In the genomic region with DNA sequence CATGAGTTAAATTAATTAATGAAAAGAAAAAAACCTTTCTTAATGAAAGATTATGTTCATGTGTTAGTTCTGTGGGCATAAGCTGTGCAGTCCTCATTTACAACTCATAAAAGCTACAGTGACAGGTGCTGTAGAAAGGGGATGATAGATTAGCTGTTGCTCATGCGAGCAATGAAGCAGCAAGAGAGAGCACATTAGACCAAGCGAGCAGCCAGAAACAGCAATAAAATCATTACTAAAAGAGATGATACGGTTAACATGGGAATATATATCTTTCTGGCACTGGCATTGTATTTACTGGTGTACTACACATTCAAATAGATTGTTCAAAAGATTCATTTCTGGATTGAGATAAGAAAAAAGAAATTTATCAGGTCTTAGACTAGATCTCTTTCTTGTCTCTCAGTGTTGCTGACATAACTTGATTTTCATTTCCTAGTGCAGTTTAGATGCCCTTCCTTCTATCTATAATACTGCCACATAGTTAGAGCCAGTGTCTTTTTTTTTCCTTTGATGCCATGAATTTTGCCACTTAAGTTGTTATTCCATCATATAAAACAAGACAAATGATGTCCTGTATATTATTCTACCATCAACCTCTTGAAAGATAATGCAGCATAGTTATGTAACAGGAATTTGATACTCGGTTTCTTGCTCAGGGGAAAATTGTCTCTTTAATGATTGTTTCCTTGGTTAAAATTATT, we compare ENCODE assay signal across 12 cellular contexts.
DNase-seq lines count a peak whose midpoint lies in the region; ATAC-seq and TF ChIP-seq lines count a peak whose summit lies in the region.
"Had no signal": no experiment of that assay in that cellular context is flagged by ENCODE, and none has a peak within 500 bp of the region (broad histone marks: within the 10 kb centered on the region; RNA-seq: fewer than 3 reads in every experiment).

No MANE protein-coding gene starts in this region.

- DNase-seq in SK-N-SH (no peak), NCI-H526 treated with DMSO at 0.1 percent for 48 hours (lab: John Stamatoyannopoulos, UW) (peak; percentile 46), hepatocyte (ENCODE audit: low spot score) (no peak), inferior parietal cortex (ENCODE audit: extremely low spot score) (no peak)
- DNase-seq: left ventricle myocardium inferior, nucleus accumbens, OCI-M1, transverse colon had no signal

- H3K36me3 ChIP-seq in SK-N-SH (replicated peaks in 1 of 2; ENCODE audit: control insufficient read depth in 1 of 2, insufficient read depth in 2 of 2, low read length in 1 of 2): no peaks in the 10 kb centered on the region
- no peaks in the 10 kb centered on the region for H3K36me3 ChIP-seq in iPS-20b (ENCODE audit: insufficient read depth, low read depth, low read length)
- H3K36me3 ChIP-seq in hepatocyte (replicated peaks; ENCODE audit: insufficient read depth, low read depth): no peaks in the 10 kb centered on the region
- H3K36me3 ChIP-seq: left ventricle myocardium inferior, transverse colon had no signal

- WGBS in SK-N-SH (ENCODE audit: low lambda C conversion rate): 94% methylated on average over 4 of the region's 4 CpGs
- 68% methylated on average over 4 of the region's 4 CpGs for WGBS in hepatocyte (ENCODE audit: low lambda C conversion rate, missing lambda C conversion rate)

- no peaks in the 10 kb centered on the region for H3K27me3 ChIP-seq in SK-N-SH (ENCODE audit: insufficient read depth)
- H3K27me3 ChIP-seq in iPS-20b (ENCODE audit: insufficient read depth, low read length): no peaks in the 10 kb centered on the region
- H3K27me3 ChIP-seq in hepatocyte: no peaks in the 10 kb centered on the region
- H3K27me3 ChIP-seq: transverse colon had no signal

- H3K4me1 ChIP-seq in SK-N-SH (ENCODE audit: control insufficient read depth in 1 of 2, insufficient read depth in 2 of 2, low read depth in 1 of 2, low read length in 1 of 2): peaks cover 0 to 5% of the 10 kb centered on the region in 2 experiments; a peak in 2 of 4 replicates
- H3K4me1 ChIP-seq in iPS-20b (ENCODE audit: insufficient read depth, low read length): peaks cover 27% of the 10 kb centered on the region
- H3K4me1 ChIP-seq in hepatocyte (ENCODE audit: insufficient read depth): peaks cover 6% of the 10 kb centered on the region
- H3K4me1 ChIP-seq: left ventricle myocardium inferior, transverse colon had no signal

- H3K9me3 ChIP-seq in SK-N-SH (no peaks in the 10 kb centered on the region), iPS-20b (ENCODE audit: insufficient read depth, low read depth, low read length) (no peaks in the 10 kb centered on the region), hepatocyte (ENCODE audit: low read depth) (no peaks in the 10 kb centered on the region)
- H3K9me3 ChIP-seq: left ventricle myocardium inferior, transverse colon had no signal

- no peaks in the 10 kb centered on the region for H3F3A ChIP-seq in SK-N-SH (replicated peaks; ENCODE audit: insufficient read depth)

- ATAC-seq in SK-N-SH treated with all-trans-retinoic acid at 6 μM for 48 hours: 0 out of 3 replicates have a peak, but pooled peaks have one; percentile 21
- no peak for ATAC-seq in GM18858 (IDR thresholded peaks at IDR 0.05; ENCODE audit: unreplicated experiment)
- no peak for ATAC-seq in GM19328 (IDR thresholded peaks at IDR 0.05; ENCODE audit: unreplicated experiment)

- CTCF ChIA-PET in SK-N-SH (lab: Yijun Ruan, JAX): no interaction called here

- H3K9me2 ChIP-seq in SK-N-SH: no peaks in the 10 kb centered on the region
- H3K9me2 ChIP-seq in hepatocyte (replicated peaks; ENCODE audit: insufficient read depth): no peaks in the 10 kb centered on the region

- H3K4me2 ChIP-seq in SK-N-SH (no peak overlapping the region), hepatocyte (no peak overlapping the region)

- no peaks in the 10 kb centered on the region for H3K79me2 ChIP-seq in SK-N-SH (ENCODE audit: insufficient read depth)
- no peaks in the 10 kb centered on the region for H3K79me2 ChIP-seq in hepatocyte

- H4K20me1 ChIP-seq in SK-N-SH (ENCODE audit: insufficient read depth) (no peaks in the 10 kb centered on the region), hepatocyte (ENCODE audit: insufficient read depth, poor library complexity, severe bottlenecking) (no peaks in the 10 kb centered on the region)

- TF ChIP-seq CTCF in SK-N-SH (IDR thresholded peaks at IDR 0.05): no peak
- TF ChIP-seq CTCF in hepatocyte (IDR thresholded peaks at IDR 0.05; ENCODE audit: poor library complexity): no peak

- no peak for TF ChIP-seq RAD21 in SK-N-SH (IDR thresholded peaks at IDR 0.05; ENCODE audit: low read length)

- no peak overlapping the region for H2AFZ ChIP-seq in SK-N-SH (ENCODE audit: low read depth)
- H2AFZ ChIP-seq in hepatocyte: no peak overlapping the region

- POLR2A ChIA-PET in SK-N-SH (lab: Yijun Ruan, JAX): no interaction called here

- H3K9ac ChIP-seq in SK-N-SH (no peak overlapping the region), iPS-20b (ENCODE audit: low read depth, low read length) (no peak overlapping the region; the same call in 1 of the 2 replicates)

- TF ChIP-seq EP300 in SK-N-SH (IDR thresholded peaks at IDR 0.05; ENCODE audit: borderline replicate concordance in 1 of 2, low read depth in 1 of 2, low read length in 1 of 2): no peak

- H3K4me3 ChIP-seq in SK-N-SH (ENCODE audit: low read depth in 2 of 2, low read length in 1 of 2) (no peak overlapping the region), iPS-20b (ENCODE audit: low read length) (no peak overlapping the region), hepatocyte (no peak overlapping the region)
- H3K4me3 ChIP-seq: left ventricle myocardium inferior, transverse colon had no signal

- H3K27ac ChIP-seq in SK-N-SH (ENCODE audit: low read depth in 2 of 2, low read length in 1 of 2) (no peak overlapping the region; a peak in 1 of 4 replicates), iPS-20b (ENCODE audit: low read length) (peak overlapping the region; percentile 45), hepatocyte (no peak overlapping the region)
- H3K27ac ChIP-seq: left ventricle myocardium inferior, transverse colon had no signal

TF ChIP-seq in SK-N-SH treated with all-trans-retinoic acid at 6 μM for 48 hours, 23 proteins besides CTCF, POLR2A, EP300 and RAD21:
- TF ChIP-seq ISL1 (CRISPR knock-in tag; IDR thresholded peaks at IDR 0.05) (no peak), RARB (CRISPR knock-in tag; IDR thresholded peaks at IDR 0.05) (no peak), ESRRG (CRISPR knock-in tag; IDR thresholded peaks at IDR 0.05) (no peak), ZNF70 (CRISPR knock-in tag; IDR thresholded peaks at IDR 0.05) (no peak)
- TF ChIP-seq, protein P1, sequence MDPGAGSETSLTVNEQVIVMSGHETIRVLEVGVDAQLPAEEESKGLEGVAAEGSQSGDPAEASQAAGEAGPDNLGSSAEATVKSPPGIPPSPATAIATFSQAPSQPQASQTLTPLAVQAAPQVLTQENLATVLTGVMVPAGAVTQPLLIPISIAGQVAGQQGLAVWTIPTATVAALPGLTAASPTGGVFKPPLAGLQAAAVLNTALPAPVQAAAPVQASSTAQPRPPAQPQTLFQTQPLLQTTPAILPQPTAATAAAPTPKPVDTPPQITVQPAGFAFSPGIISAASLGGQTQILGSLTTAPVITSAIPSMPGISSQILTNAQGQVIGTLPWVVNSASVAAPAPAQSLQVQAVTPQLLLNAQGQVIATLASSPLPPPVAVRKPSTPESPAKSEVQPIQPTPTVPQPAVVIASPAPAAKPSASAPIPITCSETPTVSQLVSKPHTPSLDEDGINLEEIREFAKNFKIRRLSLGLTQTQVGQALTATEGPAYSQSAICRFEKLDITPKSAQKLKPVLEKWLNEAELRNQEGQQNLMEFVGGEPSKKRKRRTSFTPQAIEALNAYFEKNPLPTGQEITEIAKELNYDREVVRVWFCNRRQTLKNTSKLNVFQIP (CRISPR knock-in tag; IDR thresholded peaks at IDR 0.05; ENCODE audit: borderline replicate concordance, low read depth): no peak

TF ChIP-seq in SK-N-SH, 30 proteins besides CTCF, POLR2A, EP300 and RAD21:
- TF ChIP-seq RXRA (IDR thresholded peaks at IDR 0.05; ENCODE audit: borderline replicate concordance, low read depth): no peak
- TF ChIP-seq CHD2 (IDR thresholded peaks at IDR 0.05; ENCODE audit: low read length, partially characterized antibody): no peak
- TF ChIP-seq, protein P2, sequence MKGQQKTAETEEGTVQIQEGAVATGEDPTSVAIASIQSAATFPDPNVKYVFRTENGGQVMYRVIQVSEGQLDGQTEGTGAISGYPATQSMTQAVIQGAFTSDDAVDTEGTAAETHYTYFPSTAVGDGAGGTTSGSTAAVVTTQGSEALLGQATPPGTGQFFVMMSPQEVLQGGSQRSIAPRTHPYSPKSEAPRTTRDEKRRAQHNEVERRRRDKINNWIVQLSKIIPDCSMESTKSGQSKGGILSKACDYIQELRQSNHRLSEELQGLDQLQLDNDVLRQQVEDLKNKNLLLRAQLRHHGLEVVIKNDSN (IDR thresholded peaks at IDR 0.05; ENCODE audit: borderline replicate concordance, low read depth): no peak
- TF ChIP-seq, protein P3, sequence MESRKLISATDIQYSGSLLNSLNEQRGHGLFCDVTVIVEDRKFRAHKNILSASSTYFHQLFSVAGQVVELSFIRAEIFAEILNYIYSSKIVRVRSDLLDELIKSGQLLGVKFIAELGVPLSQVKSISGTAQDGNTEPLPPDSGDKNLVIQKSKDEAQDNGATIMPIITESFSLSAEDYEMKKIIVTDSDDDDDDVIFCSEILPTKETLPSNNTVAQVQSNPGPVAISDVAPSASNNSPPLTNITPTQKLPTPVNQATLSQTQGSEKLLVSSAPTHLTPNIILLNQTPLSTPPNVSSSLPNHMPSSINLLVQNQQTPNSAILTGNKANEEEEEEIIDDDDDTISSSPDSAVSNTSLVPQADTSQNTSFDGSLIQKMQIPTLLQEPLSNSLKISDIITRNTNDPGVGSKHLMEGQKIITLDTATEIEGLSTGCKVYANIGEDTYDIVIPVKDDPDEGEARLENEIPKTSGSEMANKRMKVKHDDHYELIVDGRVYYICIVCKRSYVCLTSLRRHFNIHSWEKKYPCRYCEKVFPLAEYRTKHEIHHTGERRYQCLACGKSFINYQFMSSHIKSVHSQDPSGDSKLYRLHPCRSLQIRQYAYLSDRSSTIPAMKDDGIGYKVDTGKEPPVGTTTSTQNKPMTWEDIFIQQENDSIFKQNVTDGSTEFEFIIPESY (IDR thresholded peaks at IDR 0.05; ENCODE audit: borderline replicate concordance, low read depth): no peak
- TF ChIP-seq EZH2phosphoT487 (IDR thresholded peaks at IDR 0.05; ENCODE audit: borderline replicate concordance, low read depth): no peak
- no peak for TF ChIP-seq NFIC (IDR thresholded peaks at IDR 0.05; ENCODE audit: borderline replicate concordance)
- TF ChIP-seq RCOR1 (IDR thresholded peaks at IDR 0.05; ENCODE audit: low read length): no peak
- TF ChIP-seq NRF1 (IDR thresholded peaks at IDR 0.05; ENCODE audit: low read depth, low read length): no peak
- no peak for TF ChIP-seq TAF1 (IDR thresholded peaks at IDR 0.05; ENCODE audit: borderline replicate concordance, low read depth, low read length)
- TF ChIP-seq POLR2AphosphoS5 (IDR thresholded peaks at IDR 0.05; ENCODE audit: low read depth, low read length): no peak
- no peak for TF ChIP-seq MXI1 (IDR thresholded peaks at IDR 0.05; ENCODE audit: low read depth, low read length)
- no peak for TF ChIP-seq YY1 (IDR thresholded peaks at IDR 0.05; ENCODE audit: low read depth)
- TF ChIP-seq FOXM1 (IDR thresholded peaks at IDR 0.05; ENCODE audit: low read depth): no peak
